Comparison of ENCODE assay signal across 24 cellular contexts in the genomic region with DNA sequence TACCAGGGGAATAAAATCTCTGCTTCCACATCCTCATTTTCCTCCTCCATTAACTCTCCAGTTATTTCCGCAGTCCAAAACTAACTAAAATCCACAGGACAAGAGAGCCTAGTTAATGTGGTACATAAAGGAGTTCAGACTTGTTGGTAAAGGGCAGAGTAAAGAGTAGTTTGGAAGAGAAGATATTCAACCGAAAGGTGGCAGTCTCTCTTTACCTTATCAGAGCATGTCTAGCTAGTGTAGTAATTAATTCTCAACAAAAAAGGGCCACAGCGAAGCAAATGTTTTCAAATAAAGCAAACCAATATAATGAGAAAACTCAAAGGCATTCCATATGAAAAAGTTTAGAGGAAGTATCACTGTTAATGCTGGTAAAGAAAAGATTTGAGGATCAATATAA.
DNase-seq lines count a peak whose midpoint lies in the region; ATAC-seq, FAIRE-seq and TF ChIP-seq lines count a peak whose summit lies in the region.
"Had no signal": no experiment of that assay in that cellular context is flagged by ENCODE, and none has a peak within 500 bp of the region (broad histone marks: within the 10 kb centered on the region; RNA-seq: fewer than 3 reads in every experiment).

No MANE protein-coding gene starts in this region.

- H2BK120ac ChIP-seq in H1 (replicated peaks; ENCODE audit: low read depth, low read length), result no peak overlapping the region

- no peak for FAIRE-seq in H1 (lab: Jason Lieb, UNC)
- FAIRE-seq: GM18507, HepG2 had no signal

- H3K56ac ChIP-seq in H1 (replicated peaks; ENCODE audit: insufficient read length, low read depth, low read length), result no peak overlapping the region

- no peaks in the 10 kb centered on the region for H3K36me3 ChIP-seq in BJ (ENCODE audit: control insufficient read depth, insufficient read depth, low read length)
- H3K36me3 ChIP-seq in OCI-LY1 (ENCODE audit: insufficient read depth, low read length), result no peaks in the 10 kb centered on the region
- H3K36me3 ChIP-seq in H1 (ENCODE audit: control insufficient read depth in 2 of 4, insufficient read depth in 4 of 4, low read length in 3 of 4), result no peaks in the 10 kb centered on the region
- H3K36me3 ChIP-seq in MG63, result no peaks in the 10 kb centered on the region
- H3K36me3 ChIP-seq: gastroesophageal sphincter had no signal

- H3K9me3 ChIP-seq in OCI-LY1 (ENCODE audit: low read length), result no peaks in the 10 kb centered on the region
- no peaks in the 10 kb centered on the region for H3K9me3 ChIP-seq in H1 (ENCODE audit: insufficient read depth in 2 of 2, low read depth in 1 of 2, low read length in 1 of 2)
- no peaks in the 10 kb centered on the region for H3K9me3 ChIP-seq in MG63
- H3K9me3 ChIP-seq: gastroesophageal sphincter had no signal

- in situ Hi-C loops in GM13977 (cut with MboI; ENCODE audit: low pct_unique_long_range_greater_than_20kb, low sequenced_read_pairs, unreplicated experiment), result no loop called here

- no peak overlapping the region for H2BK15ac ChIP-seq in H1 (ENCODE audit: low read length)

- H3K18ac ChIP-seq in H1 (ENCODE audit: extremely low read depth, low read length), result no peak overlapping the region

- H3K4me2 ChIP-seq in OCI-LY1 (ENCODE audit: low read length) (peak overlapping the region; percentile 55; the same call in 1 of the 2 replicates), H1 (ENCODE audit: insufficient read depth in 1 of 2, low read depth in 2 of 2, low read length in 2 of 2) (no peak overlapping the region)

- H3K4me3 ChIP-seq in BJ (ENCODE audit: low read depth, low read length) (no peak overlapping the region), OCI-LY1 (ENCODE audit: low read depth, low read length, poor library complexity, severe bottlenecking) (no peak overlapping the region), H1 (ENCODE audit: extremely low read depth in 1 of 4, insufficient read depth in 2 of 4, low read depth in 3 of 4, low read length in 4 of 4) (no peak overlapping the region), MG63 (no peak overlapping the region)
- H3K4me3 ChIP-seq: gastroesophageal sphincter had no signal

- H3F3A ChIP-seq in OCI-LY1 (ENCODE audit: insufficient read depth, low read length), result no peaks in the 10 kb centered on the region

- H3K4me1 ChIP-seq in OCI-LY1 (ENCODE audit: insufficient read depth, low read length, severe bottlenecking) (peaks cover 48% of the 10 kb centered on the region), H1 (replicated peaks in 1 of 4; ENCODE audit: control insufficient read depth in 3 of 4, insufficient read depth in 4 of 4, low read length in 3 of 4) (peaks cover 0 to 4% (median 0%) of the 10 kb centered on the region in 4 experiments; a peak in 2 of 7 replicates)
- H3K4me1 ChIP-seq: gastroesophageal sphincter had no signal

- DNase-seq in BJ (ENCODE audit: low read depth), result no peak
- no peak for DNase-seq in GM13977 (ENCODE audit: low spot score)
- no peak for DNase-seq in H1 (ENCODE audit: low read depth in 1 of 2, low spot score in 2 of 2)
- no peak for DNase-seq in MG63
- DNase-seq in amygdala (lab: John Stamatoyannopoulos, UW), result no peak
- DNase-seq: activated CD8-positive, alpha-beta T cell treated with anti-CD3 and anti-CD28 coated beads for 36 hours; activated T-cell treated with anti-CD3 and anti-CD28 coated beads, Interleukin-2, amount 50 U/mL, for 4 hours; Calu3; mammary epithelial cell; MV-4-11; naive thymus-derived CD8-positive, alpha-beta T cell; NCI-H2081; NCI-H510A; stimulated activated CD4-positive, alpha-beta T cell treated with anti-CD3 and anti-CD28 coated beads, Interleukin-12 subunit alpha, Interleukin-12 subunit beta, amount 100 ng/mL, for 4 hours; T-helper 1 cell had no signal

- CTCF ChIA-PET in BJ (lab: Yijun Ruan, JAX) (no interaction called here), H1 (lab: Charles Lee; ENCODE audit: partially characterized antibody) (interaction anchor here (0.8 to 1.0 kb wide), 3 partner anchors 12 to 144 kb away, joined by 4 to 5 read pairs (median 4); no protein-coding TSS in a partner anchor)

- no peak overlapping the region for H3K4ac ChIP-seq in H1 (replicated peaks; ENCODE audit: insufficient read length, low read depth, low read length)

- no peaks in the 10 kb centered on the region for H4K20me1 ChIP-seq in OCI-LY1 (ENCODE audit: insufficient read depth, low read length)
- H4K20me1 ChIP-seq in H1 (replicated peaks in 1 of 2; ENCODE audit: control insufficient read depth in 1 of 2, insufficient read depth in 2 of 2, low read length in 2 of 2), result no peaks in the 10 kb centered on the region

- H3K23ac ChIP-seq in H1 (ENCODE audit: insufficient read length), result no peak overlapping the region

- H3K23me2 ChIP-seq in H1 (ENCODE audit: low read depth, low read length), result no peaks in the 10 kb centered on the region

- no peaks in the 10 kb centered on the region for H3K79me1 ChIP-seq in H1 (ENCODE audit: low read depth, low read length)

- H3K27me3 ChIP-seq in BJ (ENCODE audit: control insufficient read depth, insufficient read depth, low read length) (no peaks in the 10 kb centered on the region), OCI-LY1 (ENCODE audit: insufficient read depth, low read length) (no peaks in the 10 kb centered on the region), H1 (replicated peaks in 1 of 4; ENCODE audit: control insufficient read depth in 3 of 4, extremely low read depth in 1 of 4, insufficient read depth in 3 of 4, low read length in 3 of 4) (no peaks in the 10 kb centered on the region), MG63 (no peaks in the 10 kb centered on the region)
- H3K27me3 ChIP-seq: gastroesophageal sphincter had no signal

- H2AFZ ChIP-seq in OCI-LY1 (ENCODE audit: low read length) (no peak overlapping the region), H1 (ENCODE audit: low read length) (no peak overlapping the region)

- WGBS in H1 (ENCODE audit: extremely low coverage in 1 of 2, insufficient coverage in 1 of 2, insufficient read length in 1 of 2, insufficient replicate concordance in 2 of 2, low coverage in 1 of 2, low lambda C conversion rate in 2 of 2, missing lambda C conversion rate in 1 of 2), 2 experiments, result 45% methylated on average over 3 of the region's 3 CpGs; no CpG with 5 or more reads in 1 of the 2 experiments

- H3K14ac ChIP-seq in H1 (ENCODE audit: insufficient read length), result no peak overlapping the region

- TF ChIP-seq RAD21 in H1 (IDR thresholded peaks at IDR 0.05 in 1 of 2, conservative IDR thresholded peaks at IDR 0.05 in 1 of 2; ENCODE audit: low read depth in 2 of 2, low read length in 2 of 2), result peak; percentile 52 to 53

- no peak overlapping the region for H2BK12ac ChIP-seq in H1 (ENCODE audit: low read depth, low read length)

- POLR2A ChIA-PET in BJ (lab: Charles Lee) (no interaction called here), H1 (lab: Charles Lee; ENCODE audit: partially characterized antibody) (no interaction called here)

- no peak overlapping the region for H2BK5ac ChIP-seq in H1 (ENCODE audit: low read depth, low read length)

- no peak overlapping the region for H4K5ac ChIP-seq in H1 (ENCODE audit: insufficient read length, low read depth, low read length)

- H2BK20ac ChIP-seq in H1 (ENCODE audit: low read length), result no peak overlapping the region

- H3K9ac ChIP-seq in OCI-LY1 (ENCODE audit: low read length), result peak overlapping the region; percentile 41
- H3K9ac ChIP-seq in H1 (replicated peaks in 1 of 4; ENCODE audit: extremely low read depth in 1 of 4, low read depth in 3 of 4, low read length in 3 of 4), result no peak overlapping the region

- H2AK5ac ChIP-seq in H1 (ENCODE audit: low read depth, low read length), result no peak overlapping the region

- no peak for ATAC-seq in HG03280 (IDR thresholded peaks at IDR 0.05; ENCODE audit: unreplicated experiment)
- ATAC-seq in GM19467 (IDR thresholded peaks at IDR 0.05; ENCODE audit: unreplicated experiment), result no peak
- ATAC-seq: activated CD8-positive, alpha-beta T cell treated with anti-CD3 and anti-CD28 coated beads for 36 hours; activated naive CD4-positive, alpha-beta T cell treated with anti-CD3 and anti-CD28 coated beads, Interleukin-2, amount 50 U/mL, for 72 hours; activated T-cell treated with anti-CD3 and anti-CD28 coated beads, Interleukin-2, amount 50 U/mL, for 4 hours; gastroesophageal sphincter; HepG2; naive thymus-derived CD8-positive, alpha-beta T cell; stimulated activated memory B cell treated with anti-CD40 and anti-IgM and Interleukin-4, amounts not matched to agents 10 μg/mL and 1 μg/mL and 100 μg/mL, for 72 hours had no signal

- no peaks in the 10 kb centered on the region for H3K79me2 ChIP-seq in OCI-LY1 (ENCODE audit: insufficient read depth, low read length)
- H3K79me2 ChIP-seq in H1 (ENCODE audit: control insufficient read depth in 1 of 2, insufficient read depth in 2 of 2, low read length in 2 of 2), result no peaks in the 10 kb centered on the region

- TF ChIP-seq POLR2A in H1 (IDR thresholded peaks at IDR 0.05; ENCODE audit: control extremely low read depth in 1 of 2, low read depth in 2 of 2, low read length in 2 of 2), result no peak

- H4K91ac ChIP-seq in H1 (replicated peaks; ENCODE audit: insufficient read length, low read length), result no peak overlapping the region

- no peaks in the 10 kb centered on the region for H3K9me2 ChIP-seq in OCI-LY1 (ENCODE audit: low read depth, low read length)

- no peak for TF ChIP-seq EP300 in H1 (IDR thresholded peaks at IDR 0.05; ENCODE audit: borderline replicate concordance in 1 of 2, low read depth in 2 of 2, low read length in 2 of 2)

- TF ChIP-seq CTCF in BJ (IDR thresholded peaks at IDR 0.05; ENCODE audit: insufficient read depth, low read depth, low read length) (0 out of 2 replicates have a peak, but pooled peaks have one; percentile 4), GM13977 (IDR thresholded peaks at IDR 0.05; ENCODE audit: extremely low read depth, insufficient read depth, missing control alignments) (peak; percentile 9), OCI-LY1 (IDR thresholded peaks at IDR 0.05; ENCODE audit: low read length) (peak; percentile 68), H1 (IDR thresholded peaks at IDR 0.05; ENCODE audit: control extremely low read depth in 1 of 3, insufficient read depth in 1 of 3, low read depth in 1 of 3, low read length in 3 of 3) (peak in 2 of 3 experiments; percentile 3 to 27; a peak in 2 of 4 replicates)

- H3K27ac ChIP-seq in OCI-LY1 (ENCODE audit: low read depth, low read length, poor library complexity, severe bottlenecking) (peak overlapping the region; percentile 82), H1 (ENCODE audit: low read depth, low read length) (no peak overlapping the region)
- H3K27ac ChIP-seq: epithelial cell of prostate, gastroesophageal sphincter had no signal

- no peak overlapping the region for H4K8ac ChIP-seq in H1 (ENCODE audit: extremely low read depth, insufficient read depth, low read length)

TF ChIP-seq in H1, 55 proteins besides CTCF, POLR2A, EP300 and RAD21 (continues in another document):
- TF ChIP-seq RFX5 (IDR thresholded peaks at IDR 0.05; ENCODE audit: borderline replicate concordance, low read depth, low read length), result no peak

Comparison
In these comparisons a context has a peak if more than half of its experiments do, and no peak if none do; other contexts are left out.
1. CTCF ChIP-seq: peak in every context shown above with its lines; median percentile 68 in OCI-LY1; 15 in H1; 9 in GM13977; 4 in BJ.